In the genomic region with DNA sequence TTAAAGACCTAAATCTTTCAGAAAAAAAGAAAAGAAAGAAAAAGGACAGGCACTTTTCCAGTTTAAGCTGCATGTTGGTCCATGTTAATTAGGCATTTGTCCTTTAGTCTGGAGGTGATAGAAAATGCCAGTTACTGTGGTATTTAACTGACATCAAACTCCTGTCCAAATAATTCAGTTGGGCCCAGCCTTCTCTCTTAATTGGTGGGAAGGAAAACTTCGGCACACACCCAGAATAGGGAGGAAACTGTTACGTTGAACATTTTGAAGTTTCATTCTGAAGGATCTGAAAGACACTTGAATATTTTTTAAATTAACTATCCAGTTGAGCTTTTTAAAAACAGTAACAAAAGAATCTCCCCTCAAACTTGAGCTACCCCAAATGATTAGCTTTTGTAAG, we compare ENCODE assay signal across 8 cellular contexts. TPM values are rescaled to one million over a fixed set of nuclear protein-coding genes. Genes with fewer than 3 reads are reported as not detected.
A peak's percentile ranks its signal among the peaks of the same experiment; 100 is the strongest.
DNase-seq lines count a peak whose midpoint lies in the region; ATAC-seq, FAIRE-seq and TF ChIP-seq lines count a peak whose summit lies in the region.

No MANE protein-coding gene starts in this region.

- H3K4me3 ChIP-seq in kidney (ENCODE audit: low read length in 2 of 2) (no peak overlapping the region), thoracic aorta (no peak overlapping the region)

- no peak for ATAC-seq in activated T-cell treated with anti-CD3 and anti-CD28 coated beads, Interleukin-2, amount 50 U/mL, for 4 hours
- ATAC-seq in thoracic aorta (ENCODE audit: insufficient number of reproducible peaks, low FRiP score, low read depth) (no peak), HG02588 (IDR thresholded peaks at IDR 0.05; ENCODE audit: unreplicated experiment) (no peak), HG02623 (IDR thresholded peaks at IDR 0.05; ENCODE audit: unreplicated experiment) (no peak)

- CTCF ChIA-PET in activated CD4-positive, alpha-beta memory T cell treated with anti-CD3 and anti-CD28 coated beads, Interleukin-2, amount 10 ng/mL, durations not matched to agents 7 days and 5 days (lab: Charles Lee), result interaction anchor here (0.6 to 1.6 kb wide), 3 partner anchors 10 to 99 kb away, joined by 3 to 4 read pairs (median 3); no protein-coding TSS in a partner anchor

- TF ChIP-seq CTCF in kidney (IDR thresholded peaks at IDR 0.05; ENCODE audit: borderline replicate concordance, extremely low read depth, insufficient read depth) (no peak), thoracic aorta (IDR thresholded peaks at IDR 0.05) (no peak)

- no peaks in the 10 kb centered on the region for H3K27me3 Mint-ChIP-seq in activated T-cell treated with anti-CD3 and anti-CD28 coated beads, Interleukin-2, amount 50 U/mL, for 4 hours (ENCODE audit: low read depth)
- H3K27me3 Mint-ChIP-seq in activated CD4-positive, alpha-beta memory T cell treated with anti-CD3 and anti-CD28 coated beads, Interleukin-2, amount 10 ng/mL, durations not matched to agents 7 days and 5 days, result no peaks in the 10 kb centered on the region

- no peaks in the 10 kb centered on the region for H3K36me3 Mint-ChIP-seq in activated T-cell treated with anti-CD3 and anti-CD28 coated beads, Interleukin-2, amount 50 U/mL, for 4 hours (ENCODE audit: insufficient read depth)
- H3K36me3 Mint-ChIP-seq in activated CD4-positive, alpha-beta memory T cell treated with anti-CD3 and anti-CD28 coated beads, Interleukin-2, amount 10 ng/mL, durations not matched to agents 7 days and 5 days (ENCODE audit: low read depth), result peaks cover 3% of the 10 kb centered on the region

- POLR2A ChIA-PET in activated CD4-positive, alpha-beta memory T cell treated with anti-CD3 and anti-CD28 coated beads, Interleukin-2, amount 10 ng/mL, durations not matched to agents 7 days and 5 days (lab: Charles Lee), result interaction anchor here (0.9 to 5.2 kb wide), 6 partner anchors 10 to 344 kb away, joined by 3 to 76 read pairs (median 4); a partner anchor contains a TSS

- H3K9me3 ChIP-seq in kidney (ENCODE audit: control insufficient read depth in 1 of 2, low read length in 2 of 2) (no peaks in the 10 kb centered on the region), thoracic aorta (no peaks in the 10 kb centered on the region)

- no peak for FAIRE-seq in kidney (lab: Jason Lieb, UNC)

- no peaks in the 10 kb centered on the region for H3K27me3 ChIP-seq in thoracic aorta (replicated peaks; ENCODE audit: insufficient read depth)

- H3K4me3 Mint-ChIP-seq in activated T-cell treated with anti-CD3 and anti-CD28 coated beads, Interleukin-2, amount 50 U/mL, for 4 hours, result peak overlapping the region; percentile 69
- peak overlapping the region; percentile 67 for H3K4me3 Mint-ChIP-seq in activated CD4-positive, alpha-beta memory T cell treated with anti-CD3 and anti-CD28 coated beads, Interleukin-2, amount 10 ng/mL, durations not matched to agents 7 days and 5 days

- DNase-seq in activated T-cell treated with anti-CD3 and anti-CD28 coated beads, Interleukin-2, amount 50 U/mL, for 4 hours, result no peak
- DNase-seq in activated T-cell treated with anti-CD3 and anti-CD28 coated beads for 4 hours, result no peak
- no peak for DNase-seq in activated CD4-positive, alpha-beta memory T cell treated with anti-CD3 and anti-CD28 coated beads, Interleukin-2, amount 10 ng/mL, durations not matched to agents 7 days and 5 days
- no peak for DNase-seq in kidney
- no peak for DNase-seq in thoracic aorta (ENCODE audit: low spot score)
- DNase-seq in NCI-H2196 (lab: John Stamatoyannopoulos, UW; ENCODE audit: unreplicated experiment), result no peak

- intact Hi-C loops in kidney (cut with DNase I), result no loop called here

- peak overlapping the region; percentile 32 to 55 for H3K27ac ChIP-seq in kidney (ENCODE audit: low read depth in 2 of 2, low read length in 2 of 2)
- peak overlapping the region; percentile 53 to 55 for H3K27ac ChIP-seq in thoracic aorta

- peaks cover 70% of the 10 kb centered on the region for H3K4me1 Mint-ChIP-seq in activated T-cell treated with anti-CD3 and anti-CD28 coated beads, Interleukin-2, amount 50 U/mL, for 4 hours (ENCODE audit: low read depth)
- H3K4me1 Mint-ChIP-seq in activated CD4-positive, alpha-beta memory T cell treated with anti-CD3 and anti-CD28 coated beads, Interleukin-2, amount 10 ng/mL, durations not matched to agents 7 days and 5 days, result peaks cover 68% of the 10 kb centered on the region

- peak overlapping the region in 1 of 2 donors; percentile 14 for H3K9ac ChIP-seq in kidney (ENCODE audit: low read length in 2 of 2)

- peak overlapping the region; percentile 84 for H3K27ac Mint-ChIP-seq in activated CD4-positive, alpha-beta memory T cell treated with anti-CD3 and anti-CD28 coated beads, Interleukin-2, amount 10 ng/mL, durations not matched to agents 7 days and 5 days

- no peaks in the 10 kb centered on the region for H3K9me3 Mint-ChIP-seq in activated T-cell treated with anti-CD3 and anti-CD28 coated beads, Interleukin-2, amount 50 U/mL, for 4 hours
- no peaks in the 10 kb centered on the region for H3K9me3 Mint-ChIP-seq in activated CD4-positive, alpha-beta memory T cell treated with anti-CD3 and anti-CD28 coated beads, Interleukin-2, amount 10 ng/mL, durations not matched to agents 7 days and 5 days

- H3K4me1 ChIP-seq in kidney (ENCODE audit: control insufficient read depth in 1 of 2, insufficient read depth in 1 of 2, low read depth in 1 of 2, low read length in 2 of 2) (peaks cover 25 to 41% of the 10 kb centered on the region in 2 donors), thoracic aorta (ENCODE audit: control insufficient read depth in 1 of 2, low read depth in 2 of 2) (peaks cover 20 to 32% of the 10 kb centered on the region in 2 donors)

- H3K36me3 ChIP-seq in kidney (ENCODE audit: control insufficient read depth in 1 of 2, insufficient read depth in 2 of 2, low read length in 2 of 2) (no peaks in the 10 kb centered on the region), thoracic aorta (no peaks in the 10 kb centered on the region)

RNA-seq across cellular contexts. Expression of a gene that starts 30.4 kb away (rescaled TPM):
- total RNA-seq in activated T-cell treated with anti-CD3 and anti-CD28 coated beads, Interleukin-2, amount 50 U/mL, for 4 hours, result 10 to 100 TPM; 18.5 to 20.7 (median 19.2) TPM
- total RNA-seq in activated CD4-positive, alpha-beta memory T cell treated with anti-CD3 and anti-CD28 coated beads, Interleukin-2, amount 10 ng/mL, durations not matched to agents 7 days and 5 days, result 10 to 100 TPM; 26.5 to 27.9 TPM
- total RNA-seq in kidney (56.5 TPM), thoracic aorta (10 to 100 TPM; 30.6 to 39.3 TPM)
- 5.9 TPM for polyA plus RNA-seq in kidney (ENCODE audit: insufficient read depth, low read depth, low replicate concordance)
